8 cellular contexts compared by ENCODE assay signal in genomic region chr17:1267471-1267947, GRCh38. TPM values are rescaled to one million over a fixed set of nuclear protein-coding genes. Genes with fewer than 3 reads are reported as not detected.
DNase-seq lines count a peak whose midpoint lies in the region; TF ChIP-seq lines count a peak whose summit lies in the region.

No MANE protein-coding gene starts in this region.

- TF ChIP-seq POLR2A in spleen (IDR thresholded peaks at IDR 0.05): no peak

- H3K4me3 Mint-ChIP-seq in activated naive CD8-positive, alpha-beta T cell treated with anti-CD3 and anti-CD28 coated beads for 36 hours: peak overlapping the region; percentile 85

- H3K9me3 ChIP-seq in spleen: no peaks in the 10 kb centered on the region

- H3K27me3 Mint-ChIP-seq in activated naive CD8-positive, alpha-beta T cell treated with anti-CD3 and anti-CD28 coated beads for 36 hours: peaks cover 30% of the 10 kb centered on the region

- H3K4me1 ChIP-seq in spleen: peaks cover 0 to 45% (median 27%) of the 10 kb centered on the region in 6 donors

- H3K36me3 Mint-ChIP-seq in activated naive CD8-positive, alpha-beta T cell treated with anti-CD3 and anti-CD28 coated beads for 36 hours: no peaks in the 10 kb centered on the region

- no peaks in the 10 kb centered on the region for H3K36me3 ChIP-seq in spleen

- H3K4me3 ChIP-seq in iPS-11a (ENCODE audit: low read depth, low read length) (peak overlapping the region; percentile 65), spleen (peak overlapping the region; percentile 48 to 76 (median 68))

- H3K27ac Mint-ChIP-seq in activated naive CD8-positive, alpha-beta T cell treated with anti-CD3 and anti-CD28 coated beads for 36 hours: peak overlapping the region; percentile 44

- no peaks in the 10 kb centered on the region for H3K9me3 Mint-ChIP-seq in activated naive CD8-positive, alpha-beta T cell treated with anti-CD3 and anti-CD28 coated beads for 36 hours

- DNase-seq in SHP77 (lab: John Stamatoyannopoulos, UW) (peak; percentile 23 to 27), SHP77 treated with DMSO at 0.1 percent for 48 hours (lab: John Stamatoyannopoulos, UW) (no peak), spleen (no peak), DMS153 treated with DMSO at 0.1 percent for 48 hours (lab: John Stamatoyannopoulos, UW; ENCODE audit: unreplicated experiment) (no peak), NOMO-1 treated with dmso at 0.1 percent for 144 hours (lab: John Stamatoyannopoulos, UW; ENCODE audit: unreplicated experiment) (no peak)
- no peak for DNase-seq in activated naive CD8-positive, alpha-beta T cell treated with anti-CD3 and anti-CD28 coated beads for 36 hours
- DNase-seq in central memory CD4-positive, alpha-beta T cell: no peak

- no peak for TF ChIP-seq CTCF in spleen (IDR thresholded peaks at IDR 0.05 in 8 of 11, conservative IDR thresholded peaks at IDR 0.05 in 3 of 11)

- peaks cover 9% of the 10 kb centered on the region for H3K4me1 Mint-ChIP-seq in activated naive CD8-positive, alpha-beta T cell treated with anti-CD3 and anti-CD28 coated beads for 36 hours

- 6 to 18% (median 10%) methylated on average over 17 to 18 of the region's 18 CpGs for WGBS in spleen, 5 donors

- peaks cover 0 to 46% (median 24%) of the 10 kb centered on the region in 7 donors for H3K27me3 ChIP-seq in spleen (replicated peaks in 1 of 7)

- intact Hi-C loops in spleen (cut with DNase I; ENCODE audit: low total_unique reads): no loop called here

- H3K27ac ChIP-seq in spleen: peak overlapping the region; percentile 83 to 94 (median 90)

RNA-seq across cellular contexts. Expression of gene BHLHA9, which starts 2.7 kb away (rescaled TPM):
- not detected for total RNA-seq in activated naive CD8-positive, alpha-beta T cell treated with anti-CD3 and anti-CD28 coated beads for 36 hours
- not detected for total RNA-seq in spleen
- not detected for polyA plus RNA-seq in spleen

RNA-seq across cellular contexts. Expression of gene TRARG1, which starts 12.0 kb away (rescaled TPM):
- not detected for total RNA-seq in activated naive CD8-positive, alpha-beta T cell treated with anti-CD3 and anti-CD28 coated beads for 36 hours
- not detected for total RNA-seq in spleen
- under 1 TPM; 0.03 to 0.22 (median 0.11) TPM for polyA plus RNA-seq in spleen

Comparison
In these comparisons a context has a peak if more than half of its experiments do, and no peak if none do; other contexts are left out.
1. DNase-seq: peak in SHP77 (2 of 2); none in SHP77 treated with DMSO at 0.1 percent for 48 hours (single experiment), activated naive CD8-positive, alpha-beta T cell treated with anti-CD3 and anti-CD28 coated beads for 36 hours (single experiment), spleen (single experiment), central memory CD4-positive, alpha-beta T cell (single experiment), DMS153 treated with DMSO at 0.1 percent for 48 hours (single experiment) and NOMO-1 treated with dmso at 0.1 percent for 144 hours (single experiment).